In the genomic region with DNA sequence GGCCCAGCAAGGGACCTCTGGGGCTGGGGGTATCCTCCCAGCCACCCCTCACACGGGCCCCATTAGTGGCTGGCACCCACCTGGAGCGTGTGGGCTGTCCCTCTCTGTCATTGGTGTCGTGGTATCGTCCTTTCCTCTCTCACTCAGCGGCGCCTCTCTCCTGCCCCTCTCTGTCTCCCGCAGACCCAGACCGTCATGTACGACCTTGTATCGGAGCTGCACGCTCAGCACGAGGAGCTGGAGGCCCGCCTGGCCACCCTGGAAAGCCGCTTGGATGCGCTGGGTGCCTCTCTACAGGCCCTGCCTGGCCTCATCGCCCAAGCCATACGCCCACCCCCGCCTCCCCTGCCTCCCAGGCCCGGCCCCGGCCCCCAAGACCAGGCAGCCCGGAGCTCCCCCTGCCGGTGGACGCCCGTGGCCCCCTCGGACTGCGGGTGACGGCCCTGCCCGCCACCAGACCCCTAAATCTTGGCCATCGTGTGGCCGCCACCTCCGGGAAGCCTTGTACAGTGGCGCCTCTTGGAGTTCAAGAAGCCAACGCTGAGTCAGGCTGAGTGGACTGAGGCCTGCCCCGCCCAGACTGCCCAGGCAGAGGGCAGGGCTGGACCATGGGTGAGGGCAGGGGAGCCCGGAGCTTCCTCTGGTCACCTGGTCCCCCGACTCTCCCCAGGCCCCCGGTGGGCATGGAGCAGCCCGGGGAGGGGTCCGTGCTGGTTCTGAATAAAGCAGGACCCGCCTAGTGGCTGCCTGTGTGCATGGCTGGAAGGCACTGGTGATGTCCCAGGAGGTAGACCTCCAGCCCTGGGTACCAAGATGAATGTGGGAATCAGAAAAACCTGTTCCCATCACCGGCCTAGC, we compare ENCODE assay signal across 12 cellular contexts. TPM values are rescaled to one million over a fixed set of nuclear protein-coding genes. Genes with fewer than 3 reads are reported as not detected.
A peak's percentile ranks its signal among the peaks of the same experiment; 100 is the strongest.
DNase-seq lines count a peak whose midpoint lies in the region; ATAC-seq and TF ChIP-seq lines count a peak whose summit lies in the region.
"Had no signal": no experiment of that assay in that cellular context is flagged by ENCODE, and none has a peak within 500 bp of the region (broad histone marks: within the 10 kb centered on the region; RNA-seq: fewer than 3 reads in every experiment).

No MANE protein-coding gene starts in this region.

- H3K36me3 Mint-ChIP-seq in activated CD4-positive, alpha-beta T cell treated with anti-CD3 and anti-CD28 coated beads for 36 hours (ENCODE audit: low read depth), result peaks cover 4% of the 10 kb centered on the region
- peaks cover 6% of the 10 kb centered on the region for H3K36me3 Mint-ChIP-seq in stimulated activated memory B cell treated with anti-CD40 and anti-IgM and Interleukin-4, amounts not matched to agents 10 μg/mL and 1 μg/mL and 100 μg/mL, for 72 hours

- peaks cover 25% of the 10 kb centered on the region for H3K4me1 Mint-ChIP-seq in activated CD4-positive, alpha-beta T cell treated with anti-CD3 and anti-CD28 coated beads for 36 hours
- peaks cover 33% of the 10 kb centered on the region for H3K4me1 Mint-ChIP-seq in stimulated activated memory B cell treated with anti-CD40 and anti-IgM and Interleukin-4, amounts not matched to agents 10 μg/mL and 1 μg/mL and 100 μg/mL, for 72 hours

- no peak overlapping the region for H3K4me3 Mint-ChIP-seq in activated CD4-positive, alpha-beta T cell treated with anti-CD3 and anti-CD28 coated beads for 36 hours
- no peak overlapping the region for H3K4me3 Mint-ChIP-seq in stimulated activated memory B cell treated with anti-CD40 and anti-IgM and Interleukin-4, amounts not matched to agents 10 μg/mL and 1 μg/mL and 100 μg/mL, for 72 hours
- H3K4me3 Mint-ChIP-seq: activated T-cell treated with anti-CD3 and anti-CD28 coated beads, Interleukin-2, amount 50 U/mL, for 24 hours had no signal

- H3K9me3 Mint-ChIP-seq in activated CD4-positive, alpha-beta T cell treated with anti-CD3 and anti-CD28 coated beads for 36 hours (ENCODE audit: low read depth), result no peaks in the 10 kb centered on the region
- no peaks in the 10 kb centered on the region for H3K9me3 Mint-ChIP-seq in stimulated activated memory B cell treated with anti-CD40 and anti-IgM and Interleukin-4, amounts not matched to agents 10 μg/mL and 1 μg/mL and 100 μg/mL, for 72 hours
- H3K9me3 Mint-ChIP-seq: activated T-cell treated with anti-CD3 and anti-CD28 coated beads, Interleukin-2, amount 50 U/mL, for 24 hours had no signal

- peak; percentile 12 for TF ChIP-seq CTCF in fibroblast of pulmonary artery (IDR thresholded peaks at IDR 0.05; ENCODE audit: low read length, missing control alignments)

- peak; percentile 35 for DNase-seq in activated CD4-positive, alpha-beta T cell treated with anti-CD3 and anti-CD28 coated beads for 36 hours
- DNase-seq in activated CD4-positive, alpha-beta T cell treated with anti-CD3 and anti-CD28 coated beads, Interleukin-2, amount 50 U/mL, for 48 hours, result no peak
- no peak for DNase-seq in fibroblast of pulmonary artery (ENCODE audit: low read depth)
- DNase-seq: activated T-cell treated with anti-CD3 and anti-CD28 coated beads, Interleukin-2, amount 50 U/mL, for 24 hours had no signal

- CTCF ChIA-PET in activated CD4-positive, alpha-beta T cell treated with anti-CD3 and anti-CD28 coated beads for 36 hours (lab: Charles Lee), result interaction anchor here (0.6 to 7.5 kb wide), 12 partner anchors 10 to 187 kb away, joined by 3 to 102 read pairs (median 4); partner anchors contain the start of genes ARRDC2, CCDC124 and RPL18A

- no peaks in the 10 kb centered on the region for H3K27me3 Mint-ChIP-seq in activated CD4-positive, alpha-beta T cell treated with anti-CD3 and anti-CD28 coated beads for 36 hours
- H3K27me3 Mint-ChIP-seq in stimulated activated memory B cell treated with anti-CD40 and anti-IgM and Interleukin-4, amounts not matched to agents 10 μg/mL and 1 μg/mL and 100 μg/mL, for 72 hours, result no peaks in the 10 kb centered on the region
- H3K27me3 Mint-ChIP-seq: activated T-cell treated with anti-CD3 and anti-CD28 coated beads, Interleukin-2, amount 50 U/mL, for 24 hours had no signal

- H3K4me3 ChIP-seq in fibroblast of pulmonary artery (replicated peaks; ENCODE audit: low read depth, low read length), result no peak overlapping the region
- H3K4me3 ChIP-seq: BLaER1, Peyer's patch had no signal

- POLR2A ChIA-PET in activated CD4-positive, alpha-beta T cell treated with anti-CD3 and anti-CD28 coated beads for 36 hours (lab: Charles Lee), result no interaction called here

- no peak overlapping the region for H3K27ac Mint-ChIP-seq in activated CD4-positive, alpha-beta T cell treated with anti-CD3 and anti-CD28 coated beads for 36 hours
- H3K27ac Mint-ChIP-seq in stimulated activated memory B cell treated with anti-CD40 and anti-IgM and Interleukin-4, amounts not matched to agents 10 μg/mL and 1 μg/mL and 100 μg/mL, for 72 hours, result peak overlapping the region; percentile 16
- H3K27ac Mint-ChIP-seq: activated T-cell treated with anti-CD3 and anti-CD28 coated beads, Interleukin-2, amount 50 U/mL, for 24 hours; nephron had no signal

- intact Hi-C loops in activated CD4-positive, alpha-beta T cell treated with anti-CD3 and anti-CD28 coated beads for 36 hours (cut with DNase I, micrococcal nuclease), result loop anchor here (1.0 to 5.0 kb wide), 5 partner anchors 51 to 139 kb away; partner anchors contain the start of genes RPL18A (in 1 of the 2) and SLC5A5 (in 1 of the 2)

- no peak for ATAC-seq in activated CD4-positive, alpha-beta T cell treated with anti-CD3 and anti-CD28 coated beads for 36 hours
- no peak for ATAC-seq in stimulated activated memory B cell treated with anti-CD40 and anti-IgM and Interleukin-4, amounts not matched to agents 10 μg/mL and 1 μg/mL and 100 μg/mL, for 72 hours
- ATAC-seq in HG03457 (IDR thresholded peaks at IDR 0.05; ENCODE audit: unreplicated experiment), result no peak
- no peak for ATAC-seq in HG03342 (IDR thresholded peaks at IDR 0.05; ENCODE audit: unreplicated experiment)
- ATAC-seq in GM21717 (IDR thresholded peaks at IDR 0.05; ENCODE audit: unreplicated experiment), result no peak

TF ChIP-seq in PFSK-1, 5 proteins besides CTCF, POLR2A, EP300 and RAD21:
- peak; percentile 20 for TF ChIP-seq FOXP2 (optimal IDR thresholded peaks at IDR 0.05; ENCODE audit: borderline replicate concordance, extremely low read depth, extremely low read length, insufficient read depth)
- TF ChIP-seq REST (IDR thresholded peaks at IDR 0.05; ENCODE audit: insufficient read depth in 1 of 2, low read depth in 2 of 2, low read length in 2 of 2), result no peak
- TF ChIP-seq SIN3A (IDR thresholded peaks at IDR 0.05; ENCODE audit: borderline replicate concordance, insufficient read depth, low read length), result no peak
- TF ChIP-seq POLR2AphosphoS5 (IDR thresholded peaks at IDR 0.05; ENCODE audit: low read depth, low read length), result no peak

RNA-seq across cellular contexts. Expression of gene ARRDC2, which starts 9.8 kb away (rescaled TPM):
- total RNA-seq in activated CD4-positive, alpha-beta T cell treated with anti-CD3 and anti-CD28 coated beads for 36 hours, result 10 to 100 TPM; 13.5 to 21.7 TPM
- 19.6 TPM for polyA plus RNA-seq in PFSK-1 (2012; ENCODE audit: insufficient read length, low read depth)

RNA-seq across cellular contexts. Expression of gene KCNN1, which starts 31.3 kb away (rescaled TPM):
- total RNA-seq in activated CD4-positive, alpha-beta T cell treated with anti-CD3 and anti-CD28 coated beads for 36 hours, result under 1 TPM in 1 of 2 experiments, not detected in 1; 0.05 TPM
- polyA plus RNA-seq in PFSK-1 (2012; ENCODE audit: insufficient read length, low read depth), result 8.5 TPM
- total RNA-seq: Peyer's patch had no signal
